In the genomic region with DNA sequence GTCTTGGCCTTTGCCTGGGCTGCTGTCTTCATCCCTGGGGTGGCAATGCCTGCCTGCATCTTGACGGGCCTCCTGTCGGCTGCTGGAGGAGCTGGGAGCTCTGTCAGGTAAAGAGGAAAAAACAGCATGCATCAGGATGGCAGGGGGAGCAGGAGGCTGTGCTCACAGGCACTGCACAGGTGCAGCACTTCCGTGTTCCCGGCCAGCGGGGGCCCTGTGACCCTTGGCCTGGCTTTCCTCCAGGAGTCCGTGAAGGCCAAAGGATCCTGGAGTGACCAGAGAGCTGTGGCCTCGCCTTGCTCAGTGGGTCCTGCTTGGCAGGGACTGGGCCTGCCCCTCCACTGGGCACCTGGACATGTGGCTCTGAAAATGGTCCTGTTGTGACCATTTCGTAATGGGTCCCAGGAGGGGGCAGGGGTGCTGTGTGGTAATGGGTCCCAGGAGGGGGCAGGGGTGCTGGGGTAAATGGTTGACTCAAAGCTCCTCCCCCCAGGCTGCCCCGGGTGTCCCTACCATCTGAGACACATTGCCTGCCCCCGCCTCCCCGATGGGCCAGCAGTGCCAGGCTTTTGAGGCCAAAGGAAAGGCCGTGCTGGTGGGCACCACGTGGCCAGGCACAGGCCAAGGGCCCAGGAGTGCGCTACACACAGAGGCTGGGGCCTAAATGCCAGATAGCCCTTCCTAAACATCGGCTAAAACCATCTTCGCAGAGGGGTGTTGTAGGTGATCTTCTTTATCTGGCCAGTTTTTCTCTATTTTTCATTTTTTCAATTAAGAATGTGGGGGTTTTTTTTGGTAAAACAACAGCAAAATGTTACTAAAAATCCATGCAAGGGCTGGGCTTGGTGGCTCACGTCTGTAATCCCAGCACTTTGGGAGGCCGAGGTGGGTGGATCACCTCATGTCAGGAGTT, we compare ENCODE assay signal across 10 cellular contexts. TPM values are rescaled to one million over a fixed set of nuclear protein-coding genes. Genes with fewer than 3 reads are reported as not detected.
DNase-seq lines count a peak whose midpoint lies in the region; ATAC-seq and TF ChIP-seq lines count a peak whose summit lies in the region.
"Had no signal": no experiment of that assay in that cellular context is flagged by ENCODE, and none has a peak within 500 bp of the region (broad histone marks: within the 10 kb centered on the region; RNA-seq: fewer than 3 reads in every experiment).

No MANE protein-coding gene starts in this region.

- intact Hi-C loops in dendritic cell treated with granulocyte-macrophage colony-stimulating factor and Interleukin-4, amounts not matched to agents 40 ng/mL and 50 ng/mL, for 4 days (cut with micrococcal nuclease): loop anchor here (10.0 kb wide), 1 partner anchor 67 kb away; a partner anchor contains a TSS
- intact Hi-C loops in ovary (cut with DNase I): no loop called here

- no peak overlapping the region for H3K4me3 Mint-ChIP-seq in dendritic cell treated with granulocyte-macrophage colony-stimulating factor and Interleukin-4, amounts not matched to agents 40 ng/mL and 50 ng/mL, for 4 days
- H3K4me3 Mint-ChIP-seq: activated naive CD8-positive, alpha-beta T cell treated with anti-CD3 and anti-CD28 coated beads, Interleukin-2, amount 10 ng/mL, durations not matched to agents 7 days and 5 days had no signal

- no peak for TF ChIP-seq EP300 in ovary (IDR thresholded peaks at IDR 0.05)

- peaks cover 3% of the 10 kb centered on the region for H3K27me3 Mint-ChIP-seq in dendritic cell treated with granulocyte-macrophage colony-stimulating factor and Interleukin-4, amounts not matched to agents 40 ng/mL and 50 ng/mL, for 4 days
- H3K27me3 Mint-ChIP-seq: activated naive CD8-positive, alpha-beta T cell treated with anti-CD3 and anti-CD28 coated beads, Interleukin-2, amount 10 ng/mL, durations not matched to agents 7 days and 5 days had no signal

- ATAC-seq in GM18858 (IDR thresholded peaks at IDR 0.05; ENCODE audit: unreplicated experiment): no peak

- WGBS in ovary, 3 donors: 56 to 67% (median 63%) methylated on average over 18 of the region's 18 CpGs

- no peak overlapping the region for H3K4me3 ChIP-seq in ovary

- H3K4me1 Mint-ChIP-seq in dendritic cell treated with granulocyte-macrophage colony-stimulating factor and Interleukin-4, amounts not matched to agents 40 ng/mL and 50 ng/mL, for 4 days (ENCODE audit: low read depth): peaks cover 41% of the 10 kb centered on the region

- H3K9me3 Mint-ChIP-seq in dendritic cell treated with granulocyte-macrophage colony-stimulating factor and Interleukin-4, amounts not matched to agents 40 ng/mL and 50 ng/mL, for 4 days: no peaks in the 10 kb centered on the region
- H3K9me3 Mint-ChIP-seq: activated naive CD8-positive, alpha-beta T cell treated with anti-CD3 and anti-CD28 coated beads, Interleukin-2, amount 10 ng/mL, durations not matched to agents 7 days and 5 days had no signal

- DNase-seq in Ammon's horn (ENCODE audit: low spot score) (peak; percentile 49), HK-2 (ENCODE audit: unreplicated experiment) (peak; percentile 59), ovary (peak in 3 of 5 donors; percentile 25 to 44 (median 32)), NCI-H1694 (lab: John Stamatoyannopoulos, UW) (no peak), EL (no peak)
- DNase-seq in stimulated activated CD4-positive, alpha-beta T cell treated with anti-CD3 and anti-CD28 coated beads, Interleukin-4, amount 100 ng/mL, for 4 hours: no peak
- DNase-seq: activated naive CD8-positive, alpha-beta T cell treated with anti-CD3 and anti-CD28 coated beads, Interleukin-2, amount 10 ng/mL, durations not matched to agents 7 days and 5 days; NCI-H1048 had no signal

- H3K36me3 Mint-ChIP-seq in dendritic cell treated with granulocyte-macrophage colony-stimulating factor and Interleukin-4, amounts not matched to agents 40 ng/mL and 50 ng/mL, for 4 days (ENCODE audit: low read depth): peaks cover 18% of the 10 kb centered on the region
- H3K36me3 Mint-ChIP-seq: activated naive CD8-positive, alpha-beta T cell treated with anti-CD3 and anti-CD28 coated beads, Interleukin-2, amount 10 ng/mL, durations not matched to agents 7 days and 5 days had no signal

- H3K27me3 ChIP-seq in ovary: no peaks in the 10 kb centered on the region

- no peak for TF ChIP-seq POLR2A in ovary (IDR thresholded peaks at IDR 0.05)

- no peaks in the 10 kb centered on the region for H3K36me3 ChIP-seq in ovary

- no peaks in the 10 kb centered on the region for H3K9me3 ChIP-seq in ovary

- peak overlapping the region in 1 of 2 donors; percentile 27 for H3K27ac ChIP-seq in ovary

- peak overlapping the region; percentile 69 for H3K27ac Mint-ChIP-seq in dendritic cell treated with granulocyte-macrophage colony-stimulating factor and Interleukin-4, amounts not matched to agents 40 ng/mL and 50 ng/mL, for 4 days
- H3K27ac Mint-ChIP-seq: activated naive CD8-positive, alpha-beta T cell treated with anti-CD3 and anti-CD28 coated beads, Interleukin-2, amount 10 ng/mL, durations not matched to agents 7 days and 5 days had no signal

- no peak for TF ChIP-seq CTCF in ovary (IDR thresholded peaks at IDR 0.05)

- peaks cover 1% of the 10 kb centered on the region for H3K4me1 ChIP-seq in ovary (ENCODE audit: insufficient read depth)

RNA-seq across cellular contexts. Expression of a gene that starts 4.0 kb away (rescaled TPM):
- total RNA-seq in ovary: 100 to 1,000 TPM in 1 of 7 donors, 10 to 100 TPM in 5, 1 to 10 TPM in 1; 9.8 to 168 (median 53.8) TPM
- 10 to 100 TPM in 1 of 2 donors, 1 to 10 TPM in 1; 1.3 to 16.0 TPM for polyA plus RNA-seq in ovary

RNA-seq across cellular contexts. Expression of a gene that starts 36.4 kb away (rescaled TPM):
- 10 to 100 TPM; 40.1 to 72.4 (median 67.7) TPM for total RNA-seq in ovary
- polyA plus RNA-seq in ovary: 10 to 100 TPM; 15.0 to 62.5 TPM

RNA-seq across cellular contexts. Expression of a gene that starts 50.3 kb away (rescaled TPM):
- 10 to 100 TPM; 48.8 to 96.2 (median 80.1) TPM for total RNA-seq in ovary
- 10 to 100 TPM; 12.4 to 77.8 TPM for polyA plus RNA-seq in ovary

RNA-seq across cellular contexts. Expression of a gene that starts 50.4 kb away (rescaled TPM):
- 10 to 100 TPM; 33.3 to 53.0 (median 44.7) TPM for total RNA-seq in ovary
- 10 to 100 TPM; 20.9 to 61.3 TPM for polyA plus RNA-seq in ovary

Comparison
In these comparisons a context has a peak if more than half of its experiments do, and no peak if none do; other contexts are left out.
1. DNase-seq: peak in Ammon's horn (single experiment), HK-2 (single experiment) and ovary (3 of 5); none in NCI-H1694 (single experiment), EL (single experiment) and stimulated activated CD4-positive, alpha-beta T cell treated with anti-CD3 and anti-CD28 coated beads, Interleukin-4, amount 100 ng/mL, for 4 hours (0 of 2).